Comparison of ENCODE assay signal across 8 cellular contexts in genomic region chr10:68720793-68721672, GRCh38. TPM values are rescaled to one million over a fixed set of nuclear protein-coding genes. Genes with fewer than 3 reads are reported as not detected.
DNase-seq lines count a peak whose midpoint lies in the region; ATAC-seq and TF ChIP-seq lines count a peak whose summit lies in the region.

Gene CCAR1, plus strand, starts transcription at chr10:68721239. Its CDS starts 1,266 bp downstream, at chr10:68722505.

- ATAC-seq in HG02759 (IDR thresholded peaks at IDR 0.05; ENCODE audit: unreplicated experiment), result peak; percentile 99

- peak within 1 kb of the TSS; percentile 98 for H3K4me3 Mint-ChIP-seq in osteocyte (ENCODE audit: unreplicated experiment)

- DNase-seq in GM12864 (ENCODE audit: low read depth) (peak; percentile 97), NCI-H1417 (lab: John Stamatoyannopoulos, UW) (peak; percentile 90 to 98 (median 94)), SW 1271 (lab: John Stamatoyannopoulos, UW) (peak; percentile 90 to 96), head of caudate nucleus (peak; percentile 90 to 98 (median 96)), osteocyte (ENCODE audit: extremely low spot score, unreplicated experiment) (peak; percentile 99)
- DNase-seq in activated naive CD8-positive, alpha-beta T cell treated with anti-CD3 and anti-CD28 coated beads, Interleukin-2, amount 50 U/mL, for 16 hours (ENCODE audit: low read depth, low spot score), result peak; percentile 95

- H3K4me3 ChIP-seq in GM12864 (ENCODE audit: low read depth, low read length) (peak within 1 kb of the TSS; percentile 85), thymus (ENCODE audit: low read length) (peak within 1 kb of the TSS; percentile 98)

- no peaks in the 10 kb centered on the region for H3K9me3 ChIP-seq in thymus (ENCODE audit: control insufficient read depth)

- peaks cover 20% of the 10 kb centered on the region for H3K36me3 ChIP-seq in thymus (ENCODE audit: control insufficient read depth, insufficient read depth)

- H3K36me3 Mint-ChIP-seq in osteocyte (ENCODE audit: unreplicated experiment), result peaks cover 14% of the 10 kb centered on the region

- H3K4me1 Mint-ChIP-seq in osteocyte (ENCODE audit: unreplicated experiment), result peaks cover 12% of the 10 kb centered on the region

- peaks cover 7% of the 10 kb centered on the region for H3K4me1 ChIP-seq in thymus (ENCODE audit: control insufficient read depth, insufficient read depth, low read length)

- peak within 1 kb of the TSS; percentile 97 for H3K27ac ChIP-seq in thymus (ENCODE audit: low read depth)

- H3K9me3 Mint-ChIP-seq in osteocyte (ENCODE audit: unreplicated experiment), result no peaks in the 10 kb centered on the region

- no peak for TF ChIP-seq CTCF in GM12864 (IDR thresholded peaks at IDR 0.05; ENCODE audit: low read depth, low read length, missing control alignments)
- TF ChIP-seq CTCF in osteocyte (IDR thresholded peaks at IDR 0.05), result no peak

- intact Hi-C loops in head of caudate nucleus (cut with DNase I), result loop anchor here (5.0 to 10.0 kb wide), 5 partner anchors 124 to 314 kb away; partner anchors contain the start of genes DDX50, RUFY2 and SLC25A16

- H3K27me3 Mint-ChIP-seq in osteocyte (ENCODE audit: unreplicated experiment), result no peaks in the 10 kb centered on the region

- no peaks in the 10 kb centered on the region for H3K27me3 ChIP-seq in thymus (ENCODE audit: control insufficient read depth, insufficient read depth)

- under 1% methylated on average over 72 of the region's 72 CpGs for WGBS in thymus

- peak within 1 kb of the TSS; percentile 98 for H3K27ac Mint-ChIP-seq in osteocyte (ENCODE audit: unreplicated experiment)

RNA-seq across cellular contexts. Expression of gene CCAR1, which starts in this region (rescaled TPM):
- 72.2 and 75.9 TPM in 2 replicates for total RNA-seq in osteocyte
- 118 TPM for polyA plus RNA-seq in thymus

Comparison
In these comparisons a context has a peak if more than half of its experiments do, and no peak if none do; other contexts are left out.
1. Peak in every context shown above with its lines: DNase-seq, ATAC-seq, H3K4me3 ChIP-seq and H3K27ac ChIP-seq.